Comparison of ENCODE assay signal across 1 cellular context in the genomic region with DNA sequence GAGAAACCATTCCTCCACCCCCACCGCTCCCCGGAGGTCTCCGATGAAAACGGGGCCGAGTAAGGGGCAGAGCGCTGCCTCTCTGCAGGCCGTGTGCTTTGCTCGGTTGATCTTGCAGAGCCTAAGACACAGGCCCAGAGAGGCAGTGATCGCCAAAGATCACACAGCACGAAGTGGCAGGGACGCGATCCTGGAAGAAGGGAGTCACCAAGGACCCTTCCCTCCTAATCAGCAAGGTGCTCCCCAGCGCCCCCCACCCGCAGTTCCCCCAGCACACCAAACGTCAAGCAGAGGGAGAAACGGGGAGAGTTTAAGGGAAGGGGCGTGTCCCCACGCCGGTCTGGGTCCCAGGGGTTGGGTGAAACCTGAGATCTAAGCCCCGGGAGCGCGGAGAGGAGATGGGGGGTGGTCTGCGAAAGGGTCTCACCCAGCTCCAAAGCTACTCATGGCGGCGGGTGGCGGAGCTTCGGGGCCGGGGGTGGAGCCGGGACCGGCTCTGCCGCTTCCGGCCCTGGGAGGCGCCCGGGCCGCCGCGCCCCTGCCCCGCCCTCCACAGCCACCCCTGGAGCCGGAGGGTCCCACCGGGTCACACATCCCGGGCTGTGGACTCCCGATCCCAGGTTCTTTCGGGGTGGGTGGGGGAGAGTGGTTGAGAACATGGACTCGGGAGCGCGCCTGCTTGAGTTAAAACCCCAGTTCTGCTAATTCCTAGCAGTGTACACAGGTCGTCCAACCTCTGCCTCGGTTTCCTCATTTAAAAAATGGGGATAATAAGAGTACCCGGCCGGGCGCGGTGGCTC.
TF ChIP-seq lines count a peak whose summit lies in the region.

A gene with protein sequence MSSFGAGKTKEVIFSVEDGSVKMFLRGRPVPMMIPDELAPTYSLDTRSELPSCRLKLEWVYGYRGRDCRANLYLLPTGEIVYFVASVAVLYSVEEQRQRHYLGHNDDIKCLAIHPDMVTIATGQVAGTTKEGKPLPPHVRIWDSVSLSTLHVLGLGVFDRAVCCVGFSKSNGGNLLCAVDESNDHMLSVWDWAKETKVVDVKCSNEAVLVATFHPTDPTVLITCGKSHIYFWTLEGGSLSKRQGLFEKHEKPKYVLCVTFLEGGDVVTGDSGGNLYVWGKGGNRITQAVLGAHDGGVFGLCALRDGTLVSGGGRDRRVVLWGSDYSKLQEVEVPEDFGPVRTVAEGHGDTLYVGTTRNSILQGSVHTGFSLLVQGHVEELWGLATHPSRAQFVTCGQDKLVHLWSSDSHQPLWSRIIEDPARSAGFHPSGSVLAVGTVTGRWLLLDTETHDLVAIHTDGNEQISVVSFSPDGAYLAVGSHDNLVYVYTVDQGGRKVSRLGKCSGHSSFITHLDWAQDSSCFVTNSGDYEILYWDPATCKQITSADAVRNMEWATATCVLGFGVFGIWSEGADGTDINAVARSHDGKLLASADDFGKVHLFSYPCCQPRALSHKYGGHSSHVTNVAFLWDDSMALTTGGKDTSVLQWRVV (minus strand): TSS at position 468 of the 800 bp plus-strand sequence. CDS start 21 bp downstream, at position 447.

TF ChIP-seq in HepG2, 621 proteins besides CTCF, POLR2A, EP300 and RAD21 (continued from another document and continues in another):
- TF ChIP-seq, protein P1, sequence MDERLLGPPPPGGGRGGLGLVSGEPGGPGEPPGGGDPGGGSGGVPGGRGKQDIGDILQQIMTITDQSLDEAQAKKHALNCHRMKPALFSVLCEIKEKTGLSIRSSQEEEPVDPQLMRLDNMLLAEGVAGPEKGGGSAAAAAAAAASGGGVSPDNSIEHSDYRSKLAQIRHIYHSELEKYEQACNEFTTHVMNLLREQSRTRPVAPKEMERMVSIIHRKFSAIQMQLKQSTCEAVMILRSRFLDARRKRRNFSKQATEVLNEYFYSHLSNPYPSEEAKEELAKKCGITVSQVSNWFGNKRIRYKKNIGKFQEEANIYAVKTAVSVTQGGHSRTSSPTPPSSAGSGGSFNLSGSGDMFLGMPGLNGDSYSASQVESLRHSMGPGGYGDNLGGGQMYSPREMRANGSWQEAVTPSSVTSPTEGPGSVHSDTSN (CRISPR knock-in tag; IDR thresholded peaks at IDR 0.05): no peak
- TF ChIP-seq, protein P2, sequence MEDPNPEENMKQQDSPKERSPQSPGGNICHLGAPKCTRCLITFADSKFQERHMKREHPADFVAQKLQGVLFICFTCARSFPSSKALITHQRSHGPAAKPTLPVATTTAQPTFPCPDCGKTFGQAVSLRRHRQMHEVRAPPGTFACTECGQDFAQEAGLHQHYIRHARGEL (CRISPR knock-in tag; IDR thresholded peaks at IDR 0.05): no peak
- TF ChIP-seq YY1 (IDR thresholded peaks at IDR 0.05; ENCODE audit: insufficient read depth, insufficient replicate concordance, low read depth, low read length) (peak; percentile 66), ELF1 (CRISPR knock-in tag; IDR thresholded peaks at IDR 0.05) (0 out of 2 replicates have a peak, but pooled peaks have one; percentile 6), RBFOX2 (IDR thresholded peaks at IDR 0.05; ENCODE audit: low read depth, low read length) (peak; percentile 78), ZBTB8A (CRISPR knock-in tag; IDR thresholded peaks at IDR 0.05; ENCODE audit: borderline replicate concordance, low read depth) (no peak), HNF4A (CRISPR knock-in tag; IDR thresholded peaks at IDR 0.05) (no peak), HDAC6 (IDR thresholded peaks at IDR 0.05; ENCODE audit: low read depth, low read length) (no peak), DR1 (CRISPR knock-in tag; IDR thresholded peaks at IDR 0.05) (0 out of 2 replicates have a peak, but pooled peaks have one; percentile 23), KAT7 (CRISPR knock-in tag; IDR thresholded peaks at IDR 0.05; ENCODE audit: borderline replicate concordance) (no peak), ZNF850 (CRISPR knock-in tag; conservative IDR thresholded peaks at IDR 0.05) (no peak), ZNF563 (CRISPR knock-in tag; IDR thresholded peaks at IDR 0.05) (peak; percentile 35; the same call in 1 of the 2 replicates), ZNF260 (CRISPR knock-in tag; IDR thresholded peaks at IDR 0.05; ENCODE audit: borderline replicate concordance, low read depth) (no peak), ZFAT (CRISPR knock-in tag; conservative IDR thresholded peaks at IDR 0.05) (no peak), RXRB (CRISPR knock-in tag; IDR thresholded peaks at IDR 0.05; ENCODE audit: borderline replicate concordance) (no peak), PCBP1 (IDR thresholded peaks at IDR 0.05; ENCODE audit: borderline replicate concordance, low read depth, low read length) (no peak), HNRNPK (IDR thresholded peaks at IDR 0.05; ENCODE audit: low read depth, low read length, poor library complexity, severe bottlenecking) (no peak), REPIN1 (CRISPR knock-in tag; IDR thresholded peaks at IDR 0.05; ENCODE audit: borderline replicate concordance, low read depth) (no peak), KLF6 (CRISPR knock-in tag; IDR thresholded peaks at IDR 0.05) (no peak), ZNF768 (CRISPR knock-in tag; IDR thresholded peaks at IDR 0.05) (peak; percentile 100), PITX1 (CRISPR knock-in tag; IDR thresholded peaks at IDR 0.05) (no peak), KLF9 (CRISPR knock-in tag; IDR thresholded peaks at IDR 0.05; ENCODE audit: low read depth) (no peak), SMARCC2 (IDR thresholded peaks at IDR 0.05) (no peak)
- TF ChIP-seq, protein P3, sequence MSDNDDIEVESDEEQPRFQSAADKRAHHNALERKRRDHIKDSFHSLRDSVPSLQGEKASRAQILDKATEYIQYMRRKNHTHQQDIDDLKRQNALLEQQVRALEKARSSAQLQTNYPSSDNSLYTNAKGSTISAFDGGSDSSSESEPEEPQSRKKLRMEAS (IDR thresholded peaks at IDR 0.05): peak; percentile 23; the same call in 1 of the 2 replicates
- TF ChIP-seq, protein P4, sequence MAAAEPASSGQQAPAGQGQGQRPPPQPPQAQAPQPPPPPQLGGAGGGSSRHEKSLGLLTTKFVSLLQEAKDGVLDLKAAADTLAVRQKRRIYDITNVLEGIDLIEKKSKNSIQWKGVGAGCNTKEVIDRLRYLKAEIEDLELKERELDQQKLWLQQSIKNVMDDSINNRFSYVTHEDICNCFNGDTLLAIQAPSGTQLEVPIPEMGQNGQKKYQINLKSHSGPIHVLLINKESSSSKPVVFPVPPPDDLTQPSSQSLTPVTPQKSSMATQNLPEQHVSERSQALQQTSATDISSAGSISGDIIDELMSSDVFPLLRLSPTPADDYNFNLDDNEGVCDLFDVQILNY (CRISPR knock-in tag; conservative IDR thresholded peaks at IDR 0.05): no peak
- TF ChIP-seq, protein P5, sequence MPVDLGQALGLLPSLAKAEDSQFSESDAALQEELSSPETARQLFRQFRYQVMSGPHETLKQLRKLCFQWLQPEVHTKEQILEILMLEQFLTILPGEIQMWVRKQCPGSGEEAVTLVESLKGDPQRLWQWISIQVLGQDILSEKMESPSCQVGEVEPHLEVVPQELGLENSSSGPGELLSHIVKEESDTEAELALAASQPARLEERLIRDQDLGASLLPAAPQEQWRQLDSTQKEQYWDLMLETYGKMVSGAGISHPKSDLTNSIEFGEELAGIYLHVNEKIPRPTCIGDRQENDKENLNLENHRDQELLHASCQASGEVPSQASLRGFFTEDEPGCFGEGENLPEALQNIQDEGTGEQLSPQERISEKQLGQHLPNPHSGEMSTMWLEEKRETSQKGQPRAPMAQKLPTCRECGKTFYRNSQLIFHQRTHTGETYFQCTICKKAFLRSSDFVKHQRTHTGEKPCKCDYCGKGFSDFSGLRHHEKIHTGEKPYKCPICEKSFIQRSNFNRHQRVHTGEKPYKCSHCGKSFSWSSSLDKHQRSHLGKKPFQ (CRISPR knock-in tag; IDR thresholded peaks at IDR 0.05; ENCODE audit: insufficient replicate concordance): no peak
- TF ChIP-seq, protein P6, sequence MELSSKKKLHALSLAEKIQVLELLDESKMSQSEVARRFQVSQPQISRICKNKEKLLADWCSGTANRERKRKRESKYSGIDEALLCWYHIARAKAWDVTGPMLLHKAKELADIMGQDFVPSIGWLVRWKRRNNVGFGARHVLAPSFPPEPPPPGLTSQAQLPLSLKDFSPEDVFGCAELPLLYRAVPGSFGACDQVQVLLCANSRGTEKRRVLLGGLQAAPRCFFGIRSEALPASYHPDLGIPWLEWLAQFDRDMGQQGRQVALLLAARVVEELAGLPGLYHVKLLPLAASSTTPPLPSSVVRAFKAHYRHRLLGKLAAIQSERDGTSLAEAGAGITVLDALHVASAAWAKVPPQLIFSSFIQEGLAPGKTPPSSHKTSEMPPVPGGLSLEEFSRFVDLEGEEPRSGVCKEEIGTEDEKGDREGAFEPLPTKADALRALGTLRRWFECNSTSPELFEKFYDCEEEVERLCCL (CRISPR knock-in tag; IDR thresholded peaks at IDR 0.05; ENCODE audit: borderline replicate concordance): no peak
- TF ChIP-seq, protein P7, sequence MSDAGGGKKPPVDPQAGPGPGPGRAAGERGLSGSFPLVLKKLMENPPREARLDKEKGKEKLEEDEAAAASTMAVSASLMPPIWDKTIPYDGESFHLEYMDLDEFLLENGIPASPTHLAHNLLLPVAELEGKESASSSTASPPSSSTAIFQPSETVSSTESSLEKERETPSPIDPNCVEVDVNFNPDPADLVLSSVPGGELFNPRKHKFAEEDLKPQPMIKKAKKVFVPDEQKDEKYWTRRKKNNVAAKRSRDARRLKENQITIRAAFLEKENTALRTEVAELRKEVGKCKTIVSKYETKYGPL (CRISPR knock-in tag; IDR thresholded peaks at IDR 0.05): no peak
- TF ChIP-seq, protein P8, sequence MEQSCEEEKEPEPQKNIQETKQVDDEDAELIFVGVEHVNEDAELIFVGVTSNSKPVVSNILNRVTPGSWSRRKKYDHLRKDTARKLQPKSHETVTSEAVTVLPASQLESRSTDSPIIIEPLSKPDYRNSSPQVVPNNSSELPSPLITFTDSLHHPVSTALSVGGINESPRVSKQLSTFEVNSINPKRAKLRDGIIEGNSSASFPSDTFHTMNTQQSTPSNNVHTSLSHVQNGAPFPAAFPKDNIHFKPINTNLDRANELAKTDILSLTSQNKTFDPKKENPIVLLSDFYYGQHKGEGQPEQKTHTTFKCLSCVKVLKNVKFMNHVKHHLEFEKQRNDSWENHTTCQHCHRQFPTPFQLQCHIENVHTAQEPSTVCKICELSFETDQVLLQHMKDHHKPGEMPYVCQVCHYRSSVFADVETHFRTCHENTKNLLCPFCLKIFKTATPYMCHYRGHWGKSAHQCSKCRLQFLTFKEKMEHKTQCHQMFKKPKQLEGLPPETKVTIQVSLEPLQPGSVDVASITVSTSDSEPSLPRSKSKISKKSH (CRISPR knock-in tag; IDR thresholded peaks at IDR 0.05; ENCODE audit: borderline replicate concordance): 0 out of 2 replicates have a peak, but pooled peaks have one; percentile 28
- TF ChIP-seq, protein P9, sequence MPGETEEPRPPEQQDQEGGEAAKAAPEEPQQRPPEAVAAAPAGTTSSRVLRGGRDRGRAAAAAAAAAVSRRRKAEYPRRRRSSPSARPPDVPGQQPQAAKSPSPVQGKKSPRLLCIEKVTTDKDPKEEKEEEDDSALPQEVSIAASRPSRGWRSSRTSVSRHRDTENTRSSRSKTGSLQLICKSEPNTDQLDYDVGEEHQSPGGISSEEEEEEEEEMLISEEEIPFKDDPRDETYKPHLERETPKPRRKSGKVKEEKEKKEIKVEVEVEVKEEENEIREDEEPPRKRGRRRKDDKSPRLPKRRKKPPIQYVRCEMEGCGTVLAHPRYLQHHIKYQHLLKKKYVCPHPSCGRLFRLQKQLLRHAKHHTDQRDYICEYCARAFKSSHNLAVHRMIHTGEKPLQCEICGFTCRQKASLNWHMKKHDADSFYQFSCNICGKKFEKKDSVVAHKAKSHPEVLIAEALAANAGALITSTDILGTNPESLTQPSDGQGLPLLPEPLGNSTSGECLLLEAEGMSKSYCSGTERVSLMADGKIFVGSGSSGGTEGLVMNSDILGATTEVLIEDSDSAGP (CRISPR knock-in tag; IDR thresholded peaks at IDR 0.05; ENCODE audit: borderline replicate concordance): no peak
- TF ChIP-seq, protein P10, sequence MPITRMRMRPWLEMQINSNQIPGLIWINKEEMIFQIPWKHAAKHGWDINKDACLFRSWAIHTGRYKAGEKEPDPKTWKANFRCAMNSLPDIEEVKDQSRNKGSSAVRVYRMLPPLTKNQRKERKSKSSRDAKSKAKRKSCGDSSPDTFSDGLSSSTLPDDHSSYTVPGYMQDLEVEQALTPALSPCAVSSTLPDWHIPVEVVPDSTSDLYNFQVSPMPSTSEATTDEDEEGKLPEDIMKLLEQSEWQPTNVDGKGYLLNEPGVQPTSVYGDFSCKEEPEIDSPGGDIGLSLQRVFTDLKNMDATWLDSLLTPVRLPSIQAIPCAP (CRISPR knock-in tag; IDR thresholded peaks at IDR 0.05; ENCODE audit: low read depth): no peak
- TF ChIP-seq, protein P11, sequence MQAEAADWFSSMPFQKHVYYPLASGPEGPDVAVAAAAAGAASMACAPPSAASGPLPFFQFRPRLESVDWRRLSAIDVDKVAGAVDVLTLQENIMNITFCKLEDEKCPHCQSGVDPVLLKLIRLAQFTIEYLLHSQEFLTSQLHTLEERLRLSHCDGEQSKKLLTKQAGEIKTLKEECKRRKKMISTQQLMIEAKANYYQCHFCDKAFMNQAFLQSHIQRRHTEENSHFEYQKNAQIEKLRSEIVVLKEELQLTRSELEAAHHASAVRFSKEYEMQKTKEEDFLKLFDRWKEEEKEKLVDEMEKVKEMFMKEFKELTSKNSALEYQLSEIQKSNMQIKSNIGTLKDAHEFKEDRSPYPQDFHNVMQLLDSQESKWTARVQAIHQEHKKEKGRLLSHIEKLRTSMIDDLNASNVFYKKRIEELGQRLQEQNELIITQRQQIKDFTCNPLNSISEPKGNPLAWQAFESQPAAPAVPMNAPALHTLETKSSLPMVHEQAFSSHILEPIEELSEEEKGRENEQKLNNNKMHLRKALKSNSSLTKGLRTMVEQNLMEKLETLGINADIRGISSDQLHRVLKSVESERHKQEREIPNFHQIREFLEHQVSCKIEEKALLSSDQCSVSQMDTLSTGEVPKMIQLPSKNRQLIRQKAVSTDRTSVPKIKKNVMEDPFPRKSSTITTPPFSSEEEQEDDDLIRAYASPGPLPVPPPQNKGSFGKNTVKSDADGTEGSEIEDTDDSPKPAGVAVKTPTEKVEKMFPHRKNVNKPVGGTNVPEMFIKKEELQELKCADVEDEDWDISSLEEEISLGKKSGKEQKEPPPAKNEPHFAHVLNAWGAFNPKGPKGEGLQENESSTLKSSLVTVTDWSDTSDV (CRISPR knock-in tag; IDR thresholded peaks at IDR 0.05): peak; percentile 28; the same call in 1 of the 2 replicates
- TF ChIP-seq, protein P12, sequence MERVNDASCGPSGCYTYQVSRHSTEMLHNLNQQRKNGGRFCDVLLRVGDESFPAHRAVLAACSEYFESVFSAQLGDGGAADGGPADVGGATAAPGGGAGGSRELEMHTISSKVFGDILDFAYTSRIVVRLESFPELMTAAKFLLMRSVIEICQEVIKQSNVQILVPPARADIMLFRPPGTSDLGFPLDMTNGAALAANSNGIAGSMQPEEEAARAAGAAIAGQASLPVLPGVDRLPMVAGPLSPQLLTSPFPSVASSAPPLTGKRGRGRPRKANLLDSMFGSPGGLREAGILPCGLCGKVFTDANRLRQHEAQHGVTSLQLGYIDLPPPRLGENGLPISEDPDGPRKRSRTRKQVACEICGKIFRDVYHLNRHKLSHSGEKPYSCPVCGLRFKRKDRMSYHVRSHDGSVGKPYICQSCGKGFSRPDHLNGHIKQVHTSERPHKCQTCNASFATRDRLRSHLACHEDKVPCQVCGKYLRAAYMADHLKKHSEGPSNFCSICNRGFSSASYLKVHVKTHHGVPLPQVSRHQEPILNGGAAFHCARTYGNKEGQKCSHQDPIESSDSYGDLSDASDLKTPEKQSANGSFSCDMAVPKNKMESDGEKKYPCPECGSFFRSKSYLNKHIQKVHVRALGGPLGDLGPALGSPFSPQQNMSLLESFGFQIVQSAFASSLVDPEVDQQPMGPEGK (CRISPR knock-in tag; IDR thresholded peaks at IDR 0.05): 0 out of 2 replicates have a peak, but pooled peaks have one; percentile 11
